1 cellular context compared by ENCODE assay signal in genomic region chr6:43523282-43523681, GRCh38.
TF ChIP-seq lines count a peak whose summit lies in the region.

No MANE protein-coding gene starts in this region.

TF ChIP-seq in GM12878, 131 proteins besides CTCF, POLR2A, EP300 and RAD21:
- no peak for TF ChIP-seq ZNF24 (IDR thresholded peaks at IDR 0.05)
- TF ChIP-seq POLR2AphosphoS5 (IDR thresholded peaks at IDR 0.05; ENCODE audit: low read length) = peak; percentile 19; the same call in 1 of the 2 replicates
